ENCODE assay signal across 29 cellular contexts in genomic region chr1:16991571-16991970, GRCh38. TPM values are rescaled to one million over a fixed set of nuclear protein-coding genes. Genes with fewer than 3 reads are reported as not detected.
"Had no signal": no experiment of that assay in that cellular context is flagged by ENCODE, and none has a peak within 500 bp of the region (broad histone marks: within the 10 kb centered on the region; RNA-seq: fewer than 3 reads in every experiment).

No MANE protein-coding gene starts in this region.

- H3K36me3 ChIP-seq: ovary, right lobe of liver, uterus had no signal

- H3K27ac Mint-ChIP-seq: naive thymus-derived CD4-positive, alpha-beta T cell; natural killer cell; nephron; progenitor cell of endocrine pancreas; stimulated activated effector memory CD8-positive, alpha-beta T cell treated with anti-CD3 and anti-CD28 coated beads, Interleukin-12 subunit alpha, Interleukin-12 subunit beta, amount 100 ng/mL, for 72 hours; type B pancreatic cell had no signal

- H2AFZ ChIP-seq: parathyroid adenoma had no signal

- H3K9ac ChIP-seq: parathyroid adenoma had no signal

- H3K4me3 ChIP-seq: ovary, psoas muscle, right lobe of liver, sigmoid colon, suprapubic skin, thoracic aorta, thyroid gland, tibial nerve, upper lobe of right lung, uterus had no signal

- H3K27me3 Mint-ChIP-seq: naive thymus-derived CD4-positive, alpha-beta T cell; progenitor cell of endocrine pancreas; stimulated activated naive B cell treated with anti-CD40 and anti-IgM and Interleukin-4, amounts not matched to agents 10 μg/mL and 1 μg/mL and 100 μg/mL, for 72 hours; stimulated activated naive CD8-positive, alpha-beta T cell treated with anti-CD3 and anti-CD28 coated beads, Interleukin-15, Interleukin-2, amounts not matched to agents 100 ng/mL and 50 ng/mL, for 24 hours; type B pancreatic cell had no signal

- H3K4me1 Mint-ChIP-seq: naive thymus-derived CD4-positive, alpha-beta T cell; natural killer cell; nephron; stimulated activated effector memory CD8-positive, alpha-beta T cell treated with anti-CD3 and anti-CD28 coated beads, Interleukin-12 subunit alpha, Interleukin-12 subunit beta, amount 100 ng/mL, for 72 hours; stimulated activated naive B cell treated with anti-CD40 and anti-IgM and Interleukin-4, amounts not matched to agents 10 μg/mL and 1 μg/mL and 100 μg/mL, for 72 hours had no signal

- H3K79me2 ChIP-seq: parathyroid adenoma had no signal

- H3K9me3 Mint-ChIP-seq: naive thymus-derived CD4-positive, alpha-beta T cell; natural killer cell; nephron; stimulated activated effector memory CD8-positive, alpha-beta T cell treated with anti-CD3 and anti-CD28 coated beads, Interleukin-12 subunit alpha, Interleukin-12 subunit beta, amount 100 ng/mL, for 72 hours; stimulated activated naive B cell treated with anti-CD40 and anti-IgM and Interleukin-4, amounts not matched to agents 10 μg/mL and 1 μg/mL and 100 μg/mL, for 72 hours; stimulated activated naive CD8-positive, alpha-beta T cell treated with anti-CD3 and anti-CD28 coated beads, Interleukin-15, Interleukin-2, amounts not matched to agents 100 ng/mL and 50 ng/mL, for 24 hours; type B pancreatic cell had no signal

- H3K4me3 Mint-ChIP-seq: naive thymus-derived CD4-positive, alpha-beta T cell; natural killer cell; nephron; stimulated activated effector memory CD8-positive, alpha-beta T cell treated with anti-CD3 and anti-CD28 coated beads, Interleukin-12 subunit alpha, Interleukin-12 subunit beta, amount 100 ng/mL, for 72 hours; stimulated activated naive B cell treated with anti-CD40 and anti-IgM and Interleukin-4, amounts not matched to agents 10 μg/mL and 1 μg/mL and 100 μg/mL, for 72 hours; stimulated activated naive CD8-positive, alpha-beta T cell treated with anti-CD3 and anti-CD28 coated beads, Interleukin-15, Interleukin-2, amounts not matched to agents 100 ng/mL and 50 ng/mL, for 24 hours; type B pancreatic cell had no signal

- ATAC-seq: naive thymus-derived CD4-positive, alpha-beta T cell; natural killer cell; right cardiac atrium; right lobe of liver; stimulated activated effector memory CD8-positive, alpha-beta T cell treated with anti-CD3 and anti-CD28 coated beads, Interleukin-12 subunit alpha, Interleukin-12 subunit beta, amount 100 ng/mL, for 72 hours; stimulated activated naive B cell treated with anti-CD40 and anti-IgM and Interleukin-4, amounts not matched to agents 10 μg/mL and 1 μg/mL and 100 μg/mL, for 72 hours; upper lobe of right lung had no signal

- H3K27ac ChIP-seq: ovary, parathyroid adenoma, psoas muscle, right lobe of liver, sigmoid colon, suprapubic skin, thoracic aorta, thyroid gland, tibial nerve, upper lobe of right lung, uterus had no signal

- H3K4me1 ChIP-seq: parathyroid adenoma, psoas muscle, right lobe of liver, sigmoid colon, suprapubic skin, thyroid gland, tibial nerve, upper lobe of right lung, uterus had no signal

- H3K36me3 Mint-ChIP-seq: natural killer cell, type B pancreatic cell had no signal

- H3K9me3 ChIP-seq: ovary, psoas muscle, right lobe of liver, sigmoid colon, suprapubic skin, thoracic aorta, thyroid gland, tibial nerve, upper lobe of right lung, uterus had no signal

- DNase-seq: naive thymus-derived CD4-positive, alpha-beta T cell; natural killer cell; occipital lobe; posterior cingulate gyrus; psoas muscle; right cardiac atrium; right lobe of liver; sigmoid colon; small intestine; stimulated activated CD4-positive, alpha-beta T cell treated with anti-CD3 and anti-CD28 coated beads, Interleukin-15, amount 100 ng/mL, for 24 hours; stimulated activated CD4-positive, alpha-beta T cell treated with anti-CD3 and anti-CD28 coated beads, Interleukin-2, amount 100 ng/mL, for 24 hours; stimulated activated CD4-positive, alpha-beta T cell treated with anti-CD3 and anti-CD28 coated beads, Interleukin-2, amount 100 ng/mL, for 48 hours; stimulated activated CD4-positive, alpha-beta T cell treated with anti-CD3 and anti-CD28 coated beads, Interleukin-4, amount 100 ng/mL, for 24 hours; stimulated activated naive B cell treated with anti-CD40 and anti-IgM and Interleukin-4, amounts not matched to agents 10 μg/mL and 1 μg/mL and 100 μg/mL, for 72 hours; stimulated activated naive CD4-positive, alpha-beta T cell treated with Interleukin-2 at 50 U/mL for 16 hours; substantia nigra; thyroid gland; upper lobe of right lung; uterus had no signal

- H3K27me3 ChIP-seq: ovary, right lobe of liver, sigmoid colon, suprapubic skin, thyroid gland, tibial nerve, upper lobe of right lung, uterus had no signal

RNA-seq across cellular contexts. Expression of gene MFAP2, which starts 11.2 kb away (rescaled TPM):
- total RNA-seq: naive thymus-derived CD4-positive, alpha-beta T cell had no signal
